19 cellular contexts compared by ENCODE assay signal in genomic region chrX:53594354-53594753, GRCh38.
DNase-seq lines count a peak whose midpoint lies in the region; ATAC-seq and TF ChIP-seq lines count a peak whose summit lies in the region.
"Had no signal": no experiment of that assay in that cellular context is flagged by ENCODE, and none has a peak within 500 bp of the region (broad histone marks: within the 10 kb centered on the region; RNA-seq: fewer than 3 reads in every experiment).

No MANE protein-coding gene starts in this region.

- no peak overlapping the region for H2AFZ ChIP-seq in SK-N-SH (ENCODE audit: low read depth)
- H2AFZ ChIP-seq: PC-9 had no signal

- H3K4me1 Mint-ChIP-seq in activated CD4-positive, alpha-beta memory T cell treated with anti-CD3 and anti-CD28 coated beads for 36 hours (ENCODE audit: low read depth): peaks cover 22% of the 10 kb centered on the region
- peaks cover 21% of the 10 kb centered on the region for H3K4me1 Mint-ChIP-seq in activated CD4-positive, alpha-beta memory T cell treated with anti-CD3 and anti-CD28 coated beads, Interleukin-2, amount 10 ng/mL, durations not matched to agents 7 days and 5 days

- H3K9ac ChIP-seq in SK-N-SH: no peak overlapping the region; the same call in 1 of the 2 replicates

- H3K4me3 Mint-ChIP-seq in activated CD4-positive, alpha-beta memory T cell treated with anti-CD3 and anti-CD28 coated beads for 36 hours: no peak overlapping the region
- H3K4me3 Mint-ChIP-seq in activated CD4-positive, alpha-beta memory T cell treated with anti-CD3 and anti-CD28 coated beads, Interleukin-2, amount 10 ng/mL, durations not matched to agents 7 days and 5 days: no peak overlapping the region
- H3K4me3 Mint-ChIP-seq: activated CD4-positive, alpha-beta T cell treated with anti-CD3 and anti-CD28 coated beads for 36 hours; IgD-negative memory B cell; naive thymus-derived CD8-positive, alpha-beta T cell had no signal

- no peak for DNase-seq in activated CD4-positive, alpha-beta memory T cell treated with anti-CD3 and anti-CD28 coated beads for 36 hours
- no peak for DNase-seq in activated CD4-positive, alpha-beta memory T cell treated with anti-CD3 and anti-CD28 coated beads, Interleukin-2, amount 10 ng/mL, durations not matched to agents 7 days and 5 days
- DNase-seq in SK-N-SH: no peak
- peak; percentile 10 for DNase-seq in fibroblast of mammary gland (ENCODE audit: low read depth)
- DNase-seq in NCI-H2029 treated with DMSO at 0.1 percent for 48 hours (lab: John Stamatoyannopoulos, UW): no peak
- no peak for DNase-seq in upper lobe of left lung
- no peak for DNase-seq in stimulated activated CD4-positive, alpha-beta T cell treated with anti-CD3 and anti-CD28 coated beads, Interleukin-1b, Interleukin-23, amount 100 ng/mL, for 48 hours
- DNase-seq: activated CD4-positive, alpha-beta T cell treated with anti-CD3 and anti-CD28 coated beads for 36 hours; cerebellar nuclear complex; left ventricle myocardium inferior; naive thymus-derived CD8-positive, alpha-beta T cell; NCI-H1417 treated with DMSO at 0.1 percent for 48 hours; NCI-H226; PC-9; transverse colon had no signal

- H3K27me3 Mint-ChIP-seq in activated CD4-positive, alpha-beta memory T cell treated with anti-CD3 and anti-CD28 coated beads for 36 hours: no peaks in the 10 kb centered on the region
- no peaks in the 10 kb centered on the region for H3K27me3 Mint-ChIP-seq in activated CD4-positive, alpha-beta memory T cell treated with anti-CD3 and anti-CD28 coated beads, Interleukin-2, amount 10 ng/mL, durations not matched to agents 7 days and 5 days
- H3K27me3 Mint-ChIP-seq: activated CD4-positive, alpha-beta T cell treated with anti-CD3 and anti-CD28 coated beads for 36 hours; naive thymus-derived CD8-positive, alpha-beta T cell had no signal

- H3K4me3 ChIP-seq in SK-N-SH (ENCODE audit: low read depth in 2 of 2, low read length in 1 of 2) (no peak overlapping the region), fibroblast of mammary gland (ENCODE audit: control insufficient read depth, low read depth, low read length) (no peak overlapping the region), upper lobe of left lung (no peak overlapping the region)
- H3K4me3 ChIP-seq: left ventricle myocardium inferior, PC-9, transverse colon had no signal

- H3K79me2 ChIP-seq in SK-N-SH (ENCODE audit: insufficient read depth): peaks cover 11% of the 10 kb centered on the region; the same call in 1 of the 2 replicates

- no peaks in the 10 kb centered on the region for H3K9me2 ChIP-seq in SK-N-SH

- CTCF ChIA-PET in activated CD4-positive, alpha-beta memory T cell treated with anti-CD3 and anti-CD28 coated beads for 36 hours (lab: Charles Lee): no interaction called here
- CTCF ChIA-PET in activated CD4-positive, alpha-beta memory T cell treated with anti-CD3 and anti-CD28 coated beads, Interleukin-2, amount 10 ng/mL, durations not matched to agents 7 days and 5 days (lab: Charles Lee): no interaction called here
- CTCF ChIA-PET in SK-N-SH (lab: Yijun Ruan, JAX): no interaction called here

- TF ChIP-seq EP300 in SK-N-SH (IDR thresholded peaks at IDR 0.05; ENCODE audit: borderline replicate concordance in 1 of 2, low read depth in 1 of 2, low read length in 1 of 2) (no peak), upper lobe of left lung (IDR thresholded peaks at IDR 0.05) (no peak)

- no peaks in the 10 kb centered on the region for H3K9me3 ChIP-seq in SK-N-SH
- no peaks in the 10 kb centered on the region for H3K9me3 ChIP-seq in upper lobe of left lung
- H3K9me3 ChIP-seq: left ventricle myocardium inferior, transverse colon had no signal

- no peaks in the 10 kb centered on the region for H3K27me3 ChIP-seq in SK-N-SH (ENCODE audit: insufficient read depth)
- no peaks in the 10 kb centered on the region for H3K27me3 ChIP-seq in upper lobe of left lung
- H3K27me3 ChIP-seq: transverse colon had no signal

- H3F3A ChIP-seq in SK-N-SH (replicated peaks; ENCODE audit: insufficient read depth): peaks cover 19% of the 10 kb centered on the region

- peaks cover 68% of the 10 kb centered on the region for H3K36me3 Mint-ChIP-seq in activated CD4-positive, alpha-beta memory T cell treated with anti-CD3 and anti-CD28 coated beads for 36 hours
- H3K36me3 Mint-ChIP-seq in activated CD4-positive, alpha-beta memory T cell treated with anti-CD3 and anti-CD28 coated beads, Interleukin-2, amount 10 ng/mL, durations not matched to agents 7 days and 5 days (ENCODE audit: low read depth): peaks cover 71% of the 10 kb centered on the region
- H3K36me3 Mint-ChIP-seq: IgD-negative memory B cell had no signal

- TF ChIP-seq POLR2A in upper lobe of left lung (IDR thresholded peaks at IDR 0.05): no peak

- ATAC-seq in GM21447 (IDR thresholded peaks at IDR 0.05; ENCODE audit: unreplicated experiment): no peak
- ATAC-seq in upper lobe of left lung (ENCODE audit: low FRiP score in 2 of 2): no peak
- ATAC-seq: activated CD4-positive, alpha-beta T cell treated with anti-CD3 and anti-CD28 coated beads for 36 hours; activated naive CD4-positive, alpha-beta T cell treated with anti-CD3 and anti-CD28 coated beads, Interleukin-2, amount 50 U/mL, for 72 hours; naive thymus-derived CD8-positive, alpha-beta T cell had no signal

- no peaks in the 10 kb centered on the region for H3K9me3 Mint-ChIP-seq in activated CD4-positive, alpha-beta memory T cell treated with anti-CD3 and anti-CD28 coated beads for 36 hours
- H3K9me3 Mint-ChIP-seq in activated CD4-positive, alpha-beta memory T cell treated with anti-CD3 and anti-CD28 coated beads, Interleukin-2, amount 10 ng/mL, durations not matched to agents 7 days and 5 days: no peaks in the 10 kb centered on the region
- H3K9me3 Mint-ChIP-seq: activated naive CD4-positive, alpha-beta T cell treated with anti-CD3 and anti-CD28 coated beads, Interleukin-2, amount 50 U/mL, for 72 hours; IgD-negative memory B cell; naive thymus-derived CD8-positive, alpha-beta T cell had no signal

- peak overlapping the region; percentile 27 for H3K4me2 ChIP-seq in SK-N-SH
- H3K4me2 ChIP-seq: PC-9 had no signal

- H3K27ac ChIP-seq in SK-N-SH (ENCODE audit: low read depth in 2 of 2, low read length in 1 of 2) (peak overlapping the region; percentile 64 to 67; a peak in 3 of 4 replicates), upper lobe of left lung (no peak overlapping the region)
- H3K27ac ChIP-seq: 22Rv1, left ventricle myocardium inferior, PC-9, transverse colon had no signal

- intact Hi-C loops in activated CD4-positive, alpha-beta memory T cell treated with anti-CD3 and anti-CD28 coated beads for 36 hours (cut with micrococcal nuclease): no loop called here

- peak overlapping the region; percentile 42 for H3K27ac Mint-ChIP-seq in activated CD4-positive, alpha-beta memory T cell treated with anti-CD3 and anti-CD28 coated beads for 36 hours
- no peak overlapping the region for H3K27ac Mint-ChIP-seq in activated CD4-positive, alpha-beta memory T cell treated with anti-CD3 and anti-CD28 coated beads, Interleukin-2, amount 10 ng/mL, durations not matched to agents 7 days and 5 days
- H3K27ac Mint-ChIP-seq: activated CD4-positive, alpha-beta T cell treated with anti-CD3 and anti-CD28 coated beads for 36 hours; IgD-negative memory B cell; naive thymus-derived CD8-positive, alpha-beta T cell had no signal

- H3K4me1 ChIP-seq in SK-N-SH (ENCODE audit: control insufficient read depth in 1 of 2, insufficient read depth in 2 of 2, low read depth in 1 of 2, low read length in 1 of 2): peaks cover 0 to 11% of the 10 kb centered on the region in 2 experiments; a peak in 3 of 4 replicates
- no peaks in the 10 kb centered on the region for H3K4me1 ChIP-seq in upper lobe of left lung
- H3K4me1 ChIP-seq: left ventricle myocardium inferior, transverse colon had no signal

- WGBS in SK-N-SH (ENCODE audit: low lambda C conversion rate): 17% methylated on average over 1 of the region's 1 CpG
- WGBS in upper lobe of left lung, 2 donors: 50 to 78% methylated on average over 1 of the region's 1 CpG

- POLR2A ChIA-PET in activated CD4-positive, alpha-beta memory T cell treated with anti-CD3 and anti-CD28 coated beads for 36 hours (lab: Charles Lee): no interaction called here
- POLR2A ChIA-PET in activated CD4-positive, alpha-beta memory T cell treated with anti-CD3 and anti-CD28 coated beads, Interleukin-2, amount 10 ng/mL, durations not matched to agents 7 days and 5 days (lab: Charles Lee): no interaction called here
- POLR2A ChIA-PET in SK-N-SH (lab: Yijun Ruan, JAX): no interaction called here

- no peaks in the 10 kb centered on the region for H4K20me1 ChIP-seq in SK-N-SH (ENCODE audit: insufficient read depth)

- H3K36me3 ChIP-seq in SK-N-SH (replicated peaks in 1 of 2; ENCODE audit: control insufficient read depth in 1 of 2, insufficient read depth in 2 of 2, low read length in 1 of 2): peaks cover 40 to 55% of the 10 kb centered on the region in 2 experiments
- H3K36me3 ChIP-seq in upper lobe of left lung: peaks cover 13 to 77% (median 42%) of the 10 kb centered on the region in 4 donors

- TF ChIP-seq CTCF in SK-N-SH (IDR thresholded peaks at IDR 0.05) (no peak), fibroblast of mammary gland (conservative IDR thresholded peaks at IDR 0.05; ENCODE audit: control insufficient read depth, insufficient read depth, low read depth, low read length) (no peak), upper lobe of left lung (IDR thresholded peaks at IDR 0.05) (no peak)

- no peak for TF ChIP-seq RAD21 in SK-N-SH (IDR thresholded peaks at IDR 0.05; ENCODE audit: low read length)

TF ChIP-seq in SK-N-SH, 30 proteins besides CTCF, POLR2A, EP300 and RAD21 (continues in another document):
- TF ChIP-seq CHD2 (IDR thresholded peaks at IDR 0.05; ENCODE audit: low read length, partially characterized antibody) (no peak), GATA2 (CRISPR knock-in tag; IDR thresholded peaks at IDR 0.05) (no peak), RFX5 (IDR thresholded peaks at IDR 0.05; ENCODE audit: low read length) (no peak), NRF1 (IDR thresholded peaks at IDR 0.05; ENCODE audit: low read depth, low read length) (no peak)

Comparison
In these comparisons a context has a peak if more than half of its experiments do, and no peak if none do; other contexts are left out.
1. H3K27ac ChIP-seq: peak in SK-N-SH (2 of 2); none in upper lobe of left lung (0 of 4).